12 cellular contexts compared by ENCODE assay signal in genomic region chr20:44068311-44068710, GRCh38.
A peak's percentile ranks its signal among the peaks of the same experiment; 100 is the strongest.
DNase-seq lines count a peak whose midpoint lies in the region; ATAC-seq and TF ChIP-seq lines count a peak whose summit lies in the region.
"Had no signal": no experiment of that assay in that cellular context is flagged by ENCODE, and none has a peak within 500 bp of the region (broad histone marks: within the 10 kb centered on the region; RNA-seq: fewer than 3 reads in every experiment).

No MANE protein-coding gene starts in this region.

- H2BK5ac ChIP-seq in H9 (ENCODE audit: insufficient read length, low read length) = no peak overlapping the region

- H3K4me3 ChIP-seq in spleen = peak overlapping the region in 1 of 8 donors; percentile 60
- H3K4me3 ChIP-seq: body of pancreas, MG63 had no signal

- peaks cover 55% of the 10 kb centered on the region for H3K4me1 Mint-ChIP-seq in activated naive CD4-positive, alpha-beta T cell treated with anti-CD3 and anti-CD28 coated beads for 36 hours (ENCODE audit: low read depth)
- H3K4me1 Mint-ChIP-seq in H9 = peaks cover 12 to 22% of the 10 kb centered on the region in 2 experiments
- H3K4me1 Mint-ChIP-seq in activated naive CD8-positive, alpha-beta T cell treated with anti-CD3 and anti-CD28 coated beads for 36 hours = peaks cover 54% of the 10 kb centered on the region

- H3K4me1 ChIP-seq in H9 (ENCODE audit: insufficient read depth, low read length) (no peaks in the 10 kb centered on the region; the same call in 1 of the 2 replicates), spleen (peaks cover 3 to 62% (median 29%) of the 10 kb centered on the region in 6 donors)
- H3K4me1 ChIP-seq: body of pancreas had no signal

- H3K27me3 ChIP-seq in H9 (ENCODE audit: insufficient read depth, low read length) (no peaks in the 10 kb centered on the region), spleen (replicated peaks in 1 of 7) (peaks cover 0 to 47% (median 4%) of the 10 kb centered on the region in 7 donors)
- H3K27me3 ChIP-seq: body of pancreas, MG63 had no signal

- no CpG with 5 or more reads among the region's 11 CpGs for WGBS in H9 (ENCODE audit: extremely low coverage, insufficient read length, low lambda C conversion rate)
- WGBS in spleen, 5 donors = 71 to 84% (median 74%) methylated on average over 10 to 11 of the region's 11 CpGs

- H3K27ac ChIP-seq in H9 (ENCODE audit: insufficient read length, low read depth, low read length) (no peak overlapping the region), spleen (peak overlapping the region in 7 of 8 donors; percentile 82 to 91 (median 87))
- H3K27ac ChIP-seq: body of pancreas had no signal

- H3K4ac ChIP-seq in H9 (ENCODE audit: low read depth, low read length) = no peak overlapping the region

- no peak overlapping the region for H3K4me3 Mint-ChIP-seq in activated naive CD4-positive, alpha-beta T cell treated with anti-CD3 and anti-CD28 coated beads for 36 hours
- H3K4me3 Mint-ChIP-seq in H9 = no peak overlapping the region
- H3K4me3 Mint-ChIP-seq in activated naive CD8-positive, alpha-beta T cell treated with anti-CD3 and anti-CD28 coated beads for 36 hours = peak overlapping the region; percentile 80

- no peaks in the 10 kb centered on the region for H3K79me1 ChIP-seq in H9 (ENCODE audit: insufficient read depth, low read depth, low read length, poor library complexity, severe bottlenecking)

- H3K27me3 Mint-ChIP-seq in activated naive CD4-positive, alpha-beta T cell treated with anti-CD3 and anti-CD28 coated beads for 36 hours (ENCODE audit: low read depth) = no peaks in the 10 kb centered on the region
- H3K27me3 Mint-ChIP-seq in H9 (ENCODE audit: low read depth) = no peaks in the 10 kb centered on the region; the same call in 1 of the 2 replicates
- H3K27me3 Mint-ChIP-seq in activated naive CD8-positive, alpha-beta T cell treated with anti-CD3 and anti-CD28 coated beads for 36 hours = no peaks in the 10 kb centered on the region

- H3K9me3 ChIP-seq in H9 (ENCODE audit: control insufficient read depth, low read depth, low read length) (no peaks in the 10 kb centered on the region), spleen (no peaks in the 10 kb centered on the region)
- H3K9me3 ChIP-seq: body of pancreas, MG63 had no signal

- no peaks in the 10 kb centered on the region for H3K36me3 ChIP-seq in spleen
- H3K36me3 ChIP-seq: MG63 had no signal

- no peak overlapping the region for H3K56ac ChIP-seq in H9 (ENCODE audit: insufficient read length, low read depth, low read length)

- H3K36me3 Mint-ChIP-seq in activated naive CD4-positive, alpha-beta T cell treated with anti-CD3 and anti-CD28 coated beads for 36 hours (ENCODE audit: low read depth) = no peaks in the 10 kb centered on the region
- H3K36me3 Mint-ChIP-seq in activated naive CD4-positive, alpha-beta T cell treated with anti-CD3 and anti-CD28 coated beads, Interleukin-2, amount 50 U/mL, for 72 hours = no peaks in the 10 kb centered on the region
- H3K36me3 Mint-ChIP-seq in H9 (ENCODE audit: insufficient read depth in 1 of 3, low read depth in 3 of 3) = no peaks in the 10 kb centered on the region
- peaks cover 1% of the 10 kb centered on the region for H3K36me3 Mint-ChIP-seq in activated naive CD8-positive, alpha-beta T cell treated with anti-CD3 and anti-CD28 coated beads for 36 hours

- no peak overlapping the region for H3K9ac ChIP-seq in H9 (ENCODE audit: extremely low read depth, insufficient read length, low read length)

- H3K9me3 Mint-ChIP-seq in activated naive CD4-positive, alpha-beta T cell treated with anti-CD3 and anti-CD28 coated beads for 36 hours = no peaks in the 10 kb centered on the region
- no peaks in the 10 kb centered on the region for H3K9me3 Mint-ChIP-seq in activated naive CD4-positive, alpha-beta T cell treated with anti-CD3 and anti-CD28 coated beads, Interleukin-2, amount 50 U/mL, for 72 hours
- H3K9me3 Mint-ChIP-seq in H9 = no peaks in the 10 kb centered on the region
- no peaks in the 10 kb centered on the region for H3K9me3 Mint-ChIP-seq in activated naive CD8-positive, alpha-beta T cell treated with anti-CD3 and anti-CD28 coated beads for 36 hours

- H3K23me2 ChIP-seq in H9 (ENCODE audit: insufficient read length, low read depth, low read length, poor library complexity, severe bottlenecking) = no peaks in the 10 kb centered on the region

- TF ChIP-seq CTCF in H9 (conservative IDR thresholded peaks at IDR 0.05) (peak; percentile 18; the same call in 1 of the 3 replicates), spleen (IDR thresholded peaks at IDR 0.05 in 8 of 11, conservative IDR thresholded peaks at IDR 0.05 in 3 of 11) (no peak)

- H4K20me1 ChIP-seq in H9 (ENCODE audit: control insufficient read depth, insufficient read depth, insufficient read length) = no peaks in the 10 kb centered on the region

- no peak overlapping the region for H2BK12ac ChIP-seq in H9 (ENCODE audit: insufficient read length, low read depth, low read length)

- no peak overlapping the region for H2AK5ac ChIP-seq in H9 (ENCODE audit: insufficient read length, low read length)

- H2AFZ ChIP-seq in H9 (ENCODE audit: low read length) = no peak overlapping the region

- no peak overlapping the region for H3K18ac ChIP-seq in H9 (ENCODE audit: insufficient read length, low read depth, low read length)

- ATAC-seq in activated naive CD4-positive, alpha-beta T cell treated with anti-CD3 and anti-CD28 coated beads, Interleukin-2, amount 50 U/mL, for 72 hours = no peak
- ATAC-seq in GM19023 (IDR thresholded peaks at IDR 0.05; ENCODE audit: unreplicated experiment) = no peak
- ATAC-seq: body of pancreas, HCT116 had no signal

- H3K27ac Mint-ChIP-seq in activated naive CD4-positive, alpha-beta T cell treated with anti-CD3 and anti-CD28 coated beads for 36 hours = peak overlapping the region; percentile 90
- peak overlapping the region in 1 of 2 donors; percentile 99 for H3K27ac Mint-ChIP-seq in activated naive CD4-positive, alpha-beta T cell treated with anti-CD3 and anti-CD28 coated beads, Interleukin-2, amount 50 U/mL, for 72 hours
- H3K27ac Mint-ChIP-seq in H9 = peak overlapping the region in 1 of 3 experiments; percentile 40; a peak in 1 of 7 replicates
- H3K27ac Mint-ChIP-seq in activated naive CD8-positive, alpha-beta T cell treated with anti-CD3 and anti-CD28 coated beads for 36 hours = peak overlapping the region; percentile 89

- TF ChIP-seq POLR2A in spleen (IDR thresholded peaks at IDR 0.05) = no peak

- intact Hi-C loops in activated naive CD4-positive, alpha-beta T cell treated with anti-CD3 and anti-CD28 coated beads for 36 hours (cut with micrococcal nuclease) = no loop called here
- intact Hi-C loops in spleen (cut with DNase I; ENCODE audit: low total_unique reads) = no loop called here

- H2BK15ac ChIP-seq in H9 (ENCODE audit: low read depth, low read length) = no peak overlapping the region

- no peak overlapping the region for H4K5ac ChIP-seq in H9 (ENCODE audit: insufficient read length, low read depth, low read length)

- H2BK120ac ChIP-seq in H9 (ENCODE audit: low read depth, low read length, poor library complexity, severe bottlenecking) = no peak overlapping the region

- H3T11ph ChIP-seq in H9 (ENCODE audit: low read length) = no peak overlapping the region

- no peak for DNase-seq in activated naive CD4-positive, alpha-beta T cell treated with anti-CD3 and anti-CD28 coated beads for 36 hours
- DNase-seq in activated naive CD4-positive, alpha-beta T cell treated with anti-CD3 and anti-CD28 coated beads, Interleukin-2, amount 50 U/mL, for 72 hours (ENCODE audit: low spot score in 2 of 2) = no peak
- DNase-seq in H9 (no peak), spleen (no peak), midbrain (lab: John Stamatoyannopoulos, UW) (no peak), cortex of kidney (lab: John Stamatoyannopoulos, UW) (no peak)
- no peak for DNase-seq in activated naive CD8-positive, alpha-beta T cell treated with anti-CD3 and anti-CD28 coated beads for 36 hours
- DNase-seq: body of pancreas, kidney glomerular epithelial cell, MG63 had no signal

- no peak overlapping the region for H3K23ac ChIP-seq in H9 (ENCODE audit: insufficient read length, low read depth, low read length)

- no peaks in the 10 kb centered on the region for H3K79me2 ChIP-seq in H9 (ENCODE audit: insufficient read depth, low read length)

- no peak overlapping the region for H4K8ac ChIP-seq in H9 (replicated peaks; ENCODE audit: insufficient read length, low read depth, low read length)

- H2BK20ac ChIP-seq in H9 (ENCODE audit: low read depth, low read length, poor library complexity, severe bottlenecking) = no peak overlapping the region

- H3K4me2 ChIP-seq in H9 (ENCODE audit: insufficient read depth, insufficient read length, low read length) = no peak overlapping the region

- H4K91ac ChIP-seq in H9 (ENCODE audit: insufficient read length, low read depth, low read length) = no peak overlapping the region

- no peak overlapping the region for H3K14ac ChIP-seq in H9 (ENCODE audit: insufficient read depth, low read length)

- CTCF ChIA-PET in activated naive CD4-positive, alpha-beta T cell treated with anti-CD3 and anti-CD28 coated beads for 36 hours (lab: Charles Lee) = interaction anchor here (1.1 to 1.5 kb wide), 2 partner anchors 8 to 12 kb away, joined by 3 to 4 read pairs; no protein-coding TSS in a partner anchor
